9 cellular contexts compared by ENCODE assay signal in genomic region chr1:17119076-17119743, GRCh38. TPM values are rescaled to one million over a fixed set of nuclear protein-coding genes. Genes with fewer than 3 reads are reported as not detected.
DNase-seq lines count a peak whose midpoint lies in the region; ATAC-seq and TF ChIP-seq lines count a peak whose summit lies in the region.
"Had no signal": no experiment of that assay in that cellular context is flagged by ENCODE, and none has a peak within 500 bp of the region (broad histone marks: within the 10 kb centered on the region; RNA-seq: fewer than 3 reads in every experiment).

TSS of gene PADI2 (minus strand) at chr1:17119451. CDS start at chr1:17119371, 80 bp downstream.

- DNase-seq in Daoy (ENCODE audit: low read depth) (peak; percentile 74), Peyer's patch (peak; percentile 44 to 90 (median 89)), head of caudate nucleus (peak; percentile 83 to 96 (median 92)), osteoblast (ENCODE audit: insufficient read length, low spot score, missing footprints) (peak; percentile 98), thyroid gland (peak; percentile 64 to 69)
- DNase-seq in activated naive CD4-positive, alpha-beta T cell treated with anti-CD3 and anti-CD28 coated beads for 36 hours = peak; percentile 68

- peak within 1 kb of the TSS; percentile 24 for H3K4me3 Mint-ChIP-seq in activated naive CD4-positive, alpha-beta T cell treated with anti-CD3 and anti-CD28 coated beads for 36 hours

- 7% methylated on average over 16 to 17 of the region's 58 CpGs for WGBS in thyroid gland, 2 donors

- CTCF ChIA-PET in activated naive CD4-positive, alpha-beta T cell treated with anti-CD3 and anti-CD28 coated beads for 36 hours (lab: Charles Lee) = interaction anchor here (1.0 kb wide), 1 partner anchor 9 kb away, joined by 3 read pairs; no protein-coding TSS in a partner anchor

- H3K4me3 ChIP-seq in Peyer's patch = peak within 1 kb of the TSS; percentile 28 to 62 (median 49)
- H3K4me3 ChIP-seq in osteoblast (ENCODE audit: insufficient read depth, low read length) = peak within 1 kb of the TSS; percentile 58
- H3K4me3 ChIP-seq in thyroid gland (replicated peaks in 1 of 3) = no peak within 1 kb of the TSS

- H3K9me3 Mint-ChIP-seq in activated naive CD4-positive, alpha-beta T cell treated with anti-CD3 and anti-CD28 coated beads for 36 hours = no peaks in the 10 kb centered on the region

- TF ChIP-seq POLR2A in Peyer's patch (IDR thresholded peaks at IDR 0.05) = peak; percentile 97 to 99
- TF ChIP-seq POLR2A in thyroid gland (IDR thresholded peaks at IDR 0.05) = peak in 1 of 2 donors; percentile 25

- ATAC-seq in HG03095 (IDR thresholded peaks at IDR 0.05; ENCODE audit: unreplicated experiment) (peak; percentile 46), HG03460 (IDR thresholded peaks at IDR 0.05; ENCODE audit: unreplicated experiment) (no peak)

- peak within 1 kb of the TSS in 3 of 4 donors; percentile 4 to 66 (median 5) for H3K27ac ChIP-seq in Peyer's patch
- no peak within 1 kb of the TSS for H3K27ac ChIP-seq in osteoblast (ENCODE audit: low read depth, low read length)
- no peak within 1 kb of the TSS for H3K27ac ChIP-seq in thyroid gland

- no peaks in the 10 kb centered on the region for H3K36me3 Mint-ChIP-seq in activated naive CD4-positive, alpha-beta T cell treated with anti-CD3 and anti-CD28 coated beads for 36 hours (ENCODE audit: low read depth)

- no peaks in the 10 kb centered on the region for H3K9me3 ChIP-seq in Peyer's patch
- H3K9me3 ChIP-seq in osteoblast (ENCODE audit: low read depth, low read length) = no peaks in the 10 kb centered on the region
- no peaks in the 10 kb centered on the region for H3K9me3 ChIP-seq in thyroid gland

- no peaks in the 10 kb centered on the region for H4K20me1 ChIP-seq in osteoblast (ENCODE audit: insufficient read depth, low read length)

- intact Hi-C loops in activated naive CD4-positive, alpha-beta T cell treated with anti-CD3 and anti-CD28 coated beads for 36 hours (cut with micrococcal nuclease) = no loop called here
- intact Hi-C loops in head of caudate nucleus (cut with DNase I) (no loop called here), thyroid gland (cut with DNase I) (no loop called here)

- H3K27ac Mint-ChIP-seq in activated naive CD4-positive, alpha-beta T cell treated with anti-CD3 and anti-CD28 coated beads for 36 hours = no peak within 1 kb of the TSS

- peaks cover 10% of the 10 kb centered on the region for H3K4me1 Mint-ChIP-seq in activated naive CD4-positive, alpha-beta T cell treated with anti-CD3 and anti-CD28 coated beads for 36 hours (ENCODE audit: low read depth)

- H2AFZ ChIP-seq in osteoblast (ENCODE audit: low read length) = no peak within 1 kb of the TSS

- H3K4me2 ChIP-seq in osteoblast (ENCODE audit: insufficient read depth, low read length) = peak within 1 kb of the TSS; percentile 76

- H3K4me1 ChIP-seq in Peyer's patch (peaks cover 5 to 44% (median 12%) of the 10 kb centered on the region in 4 donors), osteoblast (ENCODE audit: insufficient read depth, low read length) (peaks cover 25% of the 10 kb centered on the region), thyroid gland (peaks cover 0 to 13% of the 10 kb centered on the region in 2 donors)

- peak in 1 of 6 experiments; percentile 18 for TF ChIP-seq CTCF in Peyer's patch (IDR thresholded peaks at IDR 0.05)
- no peak for TF ChIP-seq CTCF in osteoblast (IDR thresholded peaks at IDR 0.05; ENCODE audit: extremely low read depth, low read depth, low read length)
- no peak for TF ChIP-seq CTCF in thyroid gland (IDR thresholded peaks at IDR 0.05)

- H3K27me3 Mint-ChIP-seq in activated naive CD4-positive, alpha-beta T cell treated with anti-CD3 and anti-CD28 coated beads for 36 hours (ENCODE audit: low read depth) = peaks cover 41% of the 10 kb centered on the region

- H3K36me3 ChIP-seq in Peyer's patch = no peaks in the 10 kb centered on the region
- H3K36me3 ChIP-seq in osteoblast (ENCODE audit: insufficient read depth, low read length) = no peaks in the 10 kb centered on the region
- no peaks in the 10 kb centered on the region for H3K36me3 ChIP-seq in thyroid gland

- H3K27me3 ChIP-seq in Peyer's patch (peaks cover 0 to 7% of the 10 kb centered on the region in 2 donors), osteoblast (ENCODE audit: insufficient read depth, low read length) (peaks cover 55% of the 10 kb centered on the region), thyroid gland (peaks cover 18% of the 10 kb centered on the region)

- no peaks in the 10 kb centered on the region for H3K79me2 ChIP-seq in osteoblast (ENCODE audit: insufficient read depth, low read length)

RNA-seq across cellular contexts. Expression of gene PADI2, which starts in this region (rescaled TPM):
- total RNA-seq in Daoy (2014; rRNA removed; shearing (Covaris generic)) = 0.34 and 0.89 TPM in 2 replicates
- 100 to 1,000 TPM in 1 of 4 donors, 10 to 100 TPM in 3; 29.7 to 191 (median 57.9) TPM for total RNA-seq in Peyer's patch
- total RNA-seq in activated naive CD4-positive, alpha-beta T cell treated with anti-CD3 and anti-CD28 coated beads for 36 hours = not detected
- under 0.01 and 0.29 TPM in 2 replicates for total RNA-seq in osteoblast
- total RNA-seq in thyroid gland = under 1 TPM; 0.13 to 0.49 (median 0.38) TPM
- total RNA-seq: T-helper 1 cell treated with Interleukin-12 subunit alpha and Interleukin-12 subunit beta and Interleukin-4 antibody, amounts not matched to agents 30 ng/mL and 1 ng/mL, for 36 hours had no signal

Comparison
In these comparisons a context has a peak if more than half of its experiments do, and no peak if none do; other contexts are left out.
1. RNA of gene PADI2 (total RNA-seq): 29.7 to 191 TPM in Peyer's patch; 0.13 to 0.49 TPM in thyroid gland, 0.34 to 0.89 TPM in Daoy, not detected in activated naive CD4-positive, alpha-beta T cell treated with anti-CD3 and anti-CD28 coated beads for 36 hours and under 0.01 to 0.29 TPM in osteoblast; every median in the first group is over 10 times any median in the second.
2. Peak in DNase-seq in Daoy; RNA of the gene not detected or under 1 TPM.
3. Peak in DNase-seq in activated naive CD4-positive, alpha-beta T cell treated with anti-CD3 and anti-CD28 coated beads for 36 hours; RNA of the gene not detected or under 1 TPM.
4. Peak in DNase-seq, H3K4me3 ChIP-seq and H3K4me2 ChIP-seq in osteoblast; RNA of the gene not detected or under 1 TPM.
5. Peak in DNase-seq in thyroid gland; RNA of the gene not detected or under 1 TPM.
6. H3K27ac ChIP-seq: peak in Peyer's patch (3 of 4); none in osteoblast (single experiment) and thyroid gland (0 of 3).
7. H3K4me3 ChIP-seq: peak in Peyer's patch (4 of 4); none in thyroid gland (0 of 3).
8. Peak in every context shown above with its lines, with median percentiles within 50 percentile points of each other: DNase-seq.